Comparison of ENCODE assay signal across 6 cellular contexts in the genomic region with DNA sequence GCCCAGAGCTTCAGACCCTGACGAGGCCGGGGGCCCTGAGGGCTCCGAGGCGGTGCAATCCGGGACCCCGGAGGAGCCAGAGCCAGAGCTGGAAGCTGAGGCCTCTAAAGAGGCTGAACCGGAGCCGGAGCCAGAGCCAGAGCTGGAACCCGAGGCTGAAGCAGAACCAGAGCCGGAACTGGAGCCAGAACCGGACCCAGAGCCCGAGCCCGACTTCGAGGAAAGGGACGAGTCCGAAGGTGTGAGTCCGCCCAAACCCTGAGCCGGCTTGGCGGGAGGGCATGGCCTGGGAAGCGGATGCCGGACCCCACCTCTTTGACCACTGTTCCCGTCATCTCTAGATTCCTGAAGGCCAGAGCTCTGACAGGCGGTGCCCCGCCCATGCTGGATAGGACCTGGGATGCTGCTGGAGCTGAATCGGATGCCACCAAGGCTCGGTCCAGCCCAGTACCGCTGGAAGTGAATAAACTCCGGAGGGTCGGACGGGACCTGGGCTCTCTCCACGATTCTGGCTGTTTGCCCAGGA. TPM values are rescaled to one million over a fixed set of nuclear protein-coding genes. Genes with fewer than 3 reads are reported as not detected.
DNase-seq lines count a peak whose midpoint lies in the region; ATAC-seq and TF ChIP-seq lines count a peak whose summit lies in the region.

No MANE protein-coding gene starts in this region.

- intact Hi-C loops in Calu3 (cut with micrococcal nuclease; ENCODE audit: unreplicated experiment): no loop called here

- H3K27me3 Mint-ChIP-seq in Calu3 (ENCODE audit: unreplicated experiment): no peaks in the 10 kb centered on the region

- H3K9me3 ChIP-seq in muscle layer of colon (ENCODE audit: low read length): no peaks in the 10 kb centered on the region

- peak overlapping the region; percentile 89 for H3K27ac ChIP-seq in angular gyrus (ENCODE audit: low read depth, low read length)
- H3K27ac ChIP-seq in muscle layer of colon (ENCODE audit: low read depth, low read length): peak overlapping the region; percentile 90

- BruUV-seq in Calu3 (replicated peaks; lab: Mats Ljungman, UMichigan): no TSS peak

- no peaks in the 10 kb centered on the region for H3K9me3 Mint-ChIP-seq in Calu3 (ENCODE audit: low read depth, unreplicated experiment)

- no peaks in the 10 kb centered on the region for H3K27me3 ChIP-seq in muscle layer of colon (ENCODE audit: control insufficient read depth in 1 of 2, insufficient read depth in 2 of 2, low read length in 2 of 2)

- H3K27ac Mint-ChIP-seq in Calu3 (ENCODE audit: unreplicated experiment): no peak overlapping the region

- peaks cover 60% of the 10 kb centered on the region for H3K4me1 Mint-ChIP-seq in Calu3 (ENCODE audit: low read depth, unreplicated experiment)

- H3K4me3 Mint-ChIP-seq in Calu3 (ENCODE audit: low read depth, unreplicated experiment): peak overlapping the region; percentile 89

- DNase-seq in Calu3: no peak
- no peak for DNase-seq in activated T-cell treated with anti-CD3 and anti-CD28 coated beads, Interleukin-2, amount 50 U/mL, for 1 hour

- no peak overlapping the region for H3K9ac ChIP-seq in muscle layer of colon (ENCODE audit: low read length)

- peak overlapping the region in 1 of 2 donors; percentile 62 for H3K4me3 ChIP-seq in muscle layer of colon (ENCODE audit: low read depth in 1 of 2, low read length in 2 of 2)

- H3K36me3 Mint-ChIP-seq in Calu3 (ENCODE audit: insufficient read depth, unreplicated experiment): peaks cover 56% of the 10 kb centered on the region

- CTCF ChIA-PET in Calu3 (lab: Charles Lee): interaction anchor here (0.8 to 2.0 kb wide), 6 partner anchors 10 to 221 kb away, joined by 3 to 7 read pairs (median 4); partner anchors contain the start of genes FBXL8 and TRADD

- peaks cover 6% of the 10 kb centered on the region for H3K36me3 ChIP-seq in muscle layer of colon (ENCODE audit: insufficient read depth, low read length)

- no peak for ATAC-seq in HG03045 (IDR thresholded peaks at IDR 0.05; ENCODE audit: unreplicated experiment)
- ATAC-seq in HG03139 (IDR thresholded peaks at IDR 0.05; ENCODE audit: unreplicated experiment): no peak

- TF ChIP-seq CTCF in Calu3 (IDR thresholded peaks at IDR 0.05; ENCODE audit: unreplicated experiment): no peak

- H3K4me1 ChIP-seq in muscle layer of colon (ENCODE audit: insufficient read depth, low read length): peaks cover 39% of the 10 kb centered on the region

RNA-seq across cellular contexts. Expression of gene NOL3, which starts 4.4 kb away (rescaled TPM):
- total RNA-seq in Calu3 (2022): 33.5 and 35.7 TPM in 2 replicates

RNA-seq across cellular contexts. Expression of gene MATCAP1, which starts 9.0 kb away (rescaled TPM):
- total RNA-seq in Calu3 (2022): 33.1 and 36.5 TPM in 2 replicates

RNA-seq across cellular contexts. Expression of gene HSF4, which starts 10.2 kb away (rescaled TPM):
- total RNA-seq in Calu3 (2022): 57.1 and 60.7 TPM in 2 replicates

RNA-seq across cellular contexts. Expression of gene FBXL8, which starts 15.0 kb away (rescaled TPM):
- 32.0 and 36.6 TPM in 2 replicates for total RNA-seq in Calu3 (2022)

RNA-seq across cellular contexts. Expression of gene TRADD, which starts 15.1 kb away (rescaled TPM):
- total RNA-seq in Calu3 (2022): 34.9 and 42.7 TPM in 2 replicates
